Comparison of ENCODE assay signal across 8 cellular contexts in genomic region chr5:98927242-98927987, GRCh38. TPM values are rescaled to one million over a fixed set of nuclear protein-coding genes. Genes with fewer than 3 reads are reported as not detected.
A peak's percentile ranks its signal among the peaks of the same experiment; 100 is the strongest.
DNase-seq lines count a peak whose midpoint lies in the region; ATAC-seq, FAIRE-seq and TF ChIP-seq lines count a peak whose summit lies in the region.

No MANE protein-coding gene starts in this region.

- H3K18ac ChIP-seq in H9 (ENCODE audit: insufficient read length, low read depth, low read length) = no peak overlapping the region

- no peak overlapping the region for H3K14ac ChIP-seq in H9 (ENCODE audit: insufficient read depth, low read length)

- H3K27me3 ChIP-seq in GM06990 (replicated peaks; ENCODE audit: control insufficient read depth, insufficient read depth, low read length) (no peaks in the 10 kb centered on the region), H9 (ENCODE audit: insufficient read depth, low read length) (no peaks in the 10 kb centered on the region), endothelial cell of umbilical vein (ENCODE audit: control insufficient read depth in 2 of 2, insufficient read depth in 2 of 2, low read length in 2 of 2) (no peaks in the 10 kb centered on the region)

- H3K27ac Mint-ChIP-seq in H9 = peak overlapping the region; percentile 58 to 94 (median 90)
- peak overlapping the region; percentile 96 for H3K27ac Mint-ChIP-seq in activated CD8-positive, alpha-beta T cell treated with anti-CD3 and anti-CD28 coated beads, Interleukin-2, amount 10 ng/mL, durations not matched to agents 7 days and 5 days
- H3K27ac Mint-ChIP-seq in naive thymus-derived CD8-positive, alpha-beta T cell = peak overlapping the region; percentile 94 to 100 (median 96)
- peak overlapping the region; percentile 89 to 95 for H3K27ac Mint-ChIP-seq in stimulated activated naive CD8-positive, alpha-beta T cell treated with anti-CD3 and anti-CD28 coated beads, Interleukin-15, amount 100 ng/mL, for 72 hours

- H4K8ac ChIP-seq in H9 (replicated peaks; ENCODE audit: insufficient read length, low read depth, low read length) = no peak overlapping the region

- TF ChIP-seq CTCF in GM06990 (IDR thresholded peaks at IDR 0.05; ENCODE audit: insufficient read depth, low read length, poor library complexity, severe bottlenecking) (no peak), H9 (conservative IDR thresholded peaks at IDR 0.05) (no peak), endothelial cell of umbilical vein (IDR thresholded peaks at IDR 0.05; ENCODE audit: extremely low read depth in 1 of 2, insufficient read depth in 1 of 2, low read depth in 1 of 2, low read length in 2 of 2) (no peak)

- no peak overlapping the region for H4K91ac ChIP-seq in H9 (ENCODE audit: insufficient read length, low read depth, low read length)

- no peak overlapping the region for H2BK5ac ChIP-seq in H9 (ENCODE audit: insufficient read length, low read length)

- no peak overlapping the region for H2BK15ac ChIP-seq in H9 (ENCODE audit: low read depth, low read length)

- peaks cover 8% of the 10 kb centered on the region for H3K23me2 ChIP-seq in H9 (ENCODE audit: insufficient read length, low read depth, low read length, poor library complexity, severe bottlenecking)

- H3K4me1 ChIP-seq in H9 (ENCODE audit: insufficient read depth, low read length) (no peaks in the 10 kb centered on the region), endothelial cell of umbilical vein (ENCODE audit: control insufficient read depth, extremely low read depth, insufficient read depth, low read length) (peaks cover 18% of the 10 kb centered on the region)

- ATAC-seq in activated CD8-positive, alpha-beta T cell treated with anti-CD3 and anti-CD28 coated beads, Interleukin-2, amount 10 ng/mL, durations not matched to agents 7 days and 5 days = peak; percentile 6
- ATAC-seq in naive thymus-derived CD8-positive, alpha-beta T cell = peak; percentile 18 to 27
- ATAC-seq in stimulated activated naive CD8-positive, alpha-beta T cell treated with anti-CD3 and anti-CD28 coated beads, Interleukin-15, amount 100 ng/mL, for 72 hours = no peak

- no peak overlapping the region for H2AK5ac ChIP-seq in H9 (ENCODE audit: insufficient read length, low read length)

- POLR2A ChIA-PET in activated CD8-positive, alpha-beta T cell treated with anti-CD3 and anti-CD28 coated beads, Interleukin-2, amount 10 ng/mL, durations not matched to agents 7 days and 5 days (lab: Charles Lee) = interaction anchor here (1.1 to 2.4 kb wide), 3 partner anchors 9 to 23 kb away, joined by 3 to 11 read pairs (median 4); no protein-coding TSS in a partner anchor
- POLR2A ChIA-PET in endothelial cell of umbilical vein (lab: Charles Lee) = no interaction called here
- POLR2A ChIA-PET in naive thymus-derived CD8-positive, alpha-beta T cell (lab: Charles Lee) = interaction anchor here (0.9 to 4.3 kb wide), 4 partner anchors 8 to 1993 kb away, joined by 3 to 103 read pairs (median 3); no protein-coding TSS in a partner anchor

- FAIRE-seq in endothelial cell of umbilical vein (lab: Jason Lieb, UNC) = peak; percentile 92

- no peaks in the 10 kb centered on the region for H3K9me3 ChIP-seq in H9 (ENCODE audit: control insufficient read depth, low read depth, low read length)
- H3K9me3 ChIP-seq in endothelial cell of umbilical vein (replicated peaks; ENCODE audit: control insufficient read depth, insufficient read depth, low read length) = no peaks in the 10 kb centered on the region

- H2BK20ac ChIP-seq in H9 (ENCODE audit: low read depth, low read length, poor library complexity, severe bottlenecking) = no peak overlapping the region

- peak overlapping the region; percentile 84 for H3K9ac ChIP-seq in H9 (ENCODE audit: extremely low read depth, insufficient read length, low read length)
- peak overlapping the region; percentile 79 for H3K9ac ChIP-seq in endothelial cell of umbilical vein (replicated peaks; ENCODE audit: extremely low read depth, insufficient read depth, low read length)

- H4K20me1 ChIP-seq in H9 (ENCODE audit: control insufficient read depth, insufficient read depth, insufficient read length) (no peaks in the 10 kb centered on the region), endothelial cell of umbilical vein (replicated peaks; ENCODE audit: control insufficient read depth, extremely low read depth, insufficient read depth, low read length) (peaks cover 2% of the 10 kb centered on the region)

- no peak overlapping the region for H2BK12ac ChIP-seq in H9 (ENCODE audit: insufficient read length, low read depth, low read length)

- H3K9me1 ChIP-seq in endothelial cell of umbilical vein (replicated peaks; ENCODE audit: control insufficient read depth, extremely low read depth, insufficient read depth, low read length) = no peaks in the 10 kb centered on the region

- no peak overlapping the region for H4K5ac ChIP-seq in H9 (ENCODE audit: insufficient read length, low read depth, low read length)

- H3T11ph ChIP-seq in H9 (ENCODE audit: low read length) = no peak overlapping the region

- peaks cover 3% of the 10 kb centered on the region for H3K79me1 ChIP-seq in H9 (ENCODE audit: insufficient read depth, low read depth, low read length, poor library complexity, severe bottlenecking)

- H3K23ac ChIP-seq in H9 (ENCODE audit: insufficient read length, low read depth, low read length) = no peak overlapping the region

- H3K79me2 ChIP-seq in H9 (ENCODE audit: insufficient read depth, low read length) = peaks cover 16% of the 10 kb centered on the region; the same call in 1 of the 2 replicates
- H3K79me2 ChIP-seq in endothelial cell of umbilical vein (ENCODE audit: control insufficient read depth, insufficient read depth, low read length) = peaks cover 65% of the 10 kb centered on the region

- H3K4me2 ChIP-seq in H9 (ENCODE audit: insufficient read depth, insufficient read length, low read length) (peak overlapping the region; percentile 97), endothelial cell of umbilical vein (ENCODE audit: insufficient read depth, low read length) (peak overlapping the region; percentile 84)

- H3K4ac ChIP-seq in H9 (ENCODE audit: low read depth, low read length) = no peak overlapping the region

- H2BK120ac ChIP-seq in H9 (ENCODE audit: low read depth, low read length, poor library complexity, severe bottlenecking) = no peak overlapping the region

- peaks cover 12 to 38% (median 32%) of the 10 kb centered on the region in 3 experiments for H3K36me3 Mint-ChIP-seq in H9 (ENCODE audit: insufficient read depth in 1 of 3, low read depth in 3 of 3)
- peaks cover 45% of the 10 kb centered on the region for H3K36me3 Mint-ChIP-seq in activated CD8-positive, alpha-beta T cell treated with anti-CD3 and anti-CD28 coated beads, Interleukin-2, amount 10 ng/mL, durations not matched to agents 7 days and 5 days (ENCODE audit: low read depth)
- peaks cover 0 to 56% (median 21%) of the 10 kb centered on the region in 3 donors for H3K36me3 Mint-ChIP-seq in naive thymus-derived CD8-positive, alpha-beta T cell

- no peak overlapping the region for H3K27ac ChIP-seq in H9 (ENCODE audit: insufficient read length, low read depth, low read length)
- H3K27ac ChIP-seq in endothelial cell of umbilical vein (ENCODE audit: insufficient read depth, low read depth, low read length) = peak overlapping the region; percentile 67

- peak; percentile 79 for TF ChIP-seq POLR2A in endothelial cell of umbilical vein (IDR thresholded peaks at IDR 0.05; ENCODE audit: low read depth, low read length)

- DNase-seq in GM06990 (ENCODE audit: extremely low read depth, insufficient read length) = peak; percentile 31
- no peak for DNase-seq in H9
- DNase-seq in NCI-H2196 (lab: John Stamatoyannopoulos, UW; ENCODE audit: unreplicated experiment) = peak; percentile 16
- peak; percentile 57 for DNase-seq in activated CD8-positive, alpha-beta T cell treated with anti-CD3 and anti-CD28 coated beads, Interleukin-2, amount 10 ng/mL, durations not matched to agents 7 days and 5 days
- peak; percentile 84 for DNase-seq in endothelial cell of umbilical vein (ENCODE audit: low read depth, low spot score)
- peak; percentile 29 to 78 (median 69) for DNase-seq in naive thymus-derived CD8-positive, alpha-beta T cell
- peak; percentile 19 to 61 for DNase-seq in stimulated activated naive CD8-positive, alpha-beta T cell treated with anti-CD3 and anti-CD28 coated beads, Interleukin-15, amount 100 ng/mL, for 72 hours
- no peak for DNase-seq in cortex of kidney (lab: John Stamatoyannopoulos, UW)

- TSS peak; percentile 41 for BruUV-seq in endothelial cell of umbilical vein (replicated peaks; lab: Mats Ljungman, UMichigan)

- no peak overlapping the region for H3K56ac ChIP-seq in H9 (ENCODE audit: insufficient read length, low read depth, low read length)

- dilution Hi-C loops in endothelial cell of umbilical vein (cut with MboI; ENCODE audit: extremely low pct_ligation_motif_present, low sequenced_read_pairs) = no loop called here

- H3K4me3 ChIP-seq in GM06990 (replicated peaks; ENCODE audit: low read depth, low read length) (peak overlapping the region; percentile 99), endothelial cell of umbilical vein (replicated peaks in 1 of 3; ENCODE audit: insufficient read depth in 1 of 3, low read depth in 1 of 3, low read length in 3 of 3) (peak overlapping the region; percentile 63 to 86 (median 81))

- no peaks in the 10 kb centered on the region for H3K27me3 Mint-ChIP-seq in H9 (ENCODE audit: low read depth)
- H3K27me3 Mint-ChIP-seq in activated CD8-positive, alpha-beta T cell treated with anti-CD3 and anti-CD28 coated beads, Interleukin-2, amount 10 ng/mL, durations not matched to agents 7 days and 5 days (ENCODE audit: low read depth) = no peaks in the 10 kb centered on the region
- H3K27me3 Mint-ChIP-seq in naive thymus-derived CD8-positive, alpha-beta T cell = peaks cover 0 to 5% (median 0%) of the 10 kb centered on the region in 5 donors
- H3K27me3 Mint-ChIP-seq in stimulated activated naive CD8-positive, alpha-beta T cell treated with anti-CD3 and anti-CD28 coated beads, Interleukin-15, amount 100 ng/mL, for 72 hours = no peaks in the 10 kb centered on the region

- peaks cover 18% of the 10 kb centered on the region in 2 experiments for H3K4me1 Mint-ChIP-seq in H9
- peaks cover 48% of the 10 kb centered on the region for H3K4me1 Mint-ChIP-seq in activated CD8-positive, alpha-beta T cell treated with anti-CD3 and anti-CD28 coated beads, Interleukin-2, amount 10 ng/mL, durations not matched to agents 7 days and 5 days (ENCODE audit: low read depth)
- H3K4me1 Mint-ChIP-seq in naive thymus-derived CD8-positive, alpha-beta T cell = peaks cover 10 to 76% (median 59%) of the 10 kb centered on the region in 4 donors
- peaks cover 33% of the 10 kb centered on the region for H3K4me1 Mint-ChIP-seq in stimulated activated naive CD8-positive, alpha-beta T cell treated with anti-CD3 and anti-CD28 coated beads, Interleukin-15, amount 100 ng/mL, for 72 hours

- peak overlapping the region; percentile 87 to 92 for H3K4me3 Mint-ChIP-seq in H9
- peak overlapping the region; percentile 95 for H3K4me3 Mint-ChIP-seq in activated CD8-positive, alpha-beta T cell treated with anti-CD3 and anti-CD28 coated beads, Interleukin-2, amount 10 ng/mL, durations not matched to agents 7 days and 5 days
- H3K4me3 Mint-ChIP-seq in naive thymus-derived CD8-positive, alpha-beta T cell = peak overlapping the region; percentile 82 to 99 (median 97)
- peak overlapping the region; percentile 85 to 98 for H3K4me3 Mint-ChIP-seq in stimulated activated naive CD8-positive, alpha-beta T cell treated with anti-CD3 and anti-CD28 coated beads, Interleukin-15, amount 100 ng/mL, for 72 hours

- H3K36me3 ChIP-seq in GM06990 (ENCODE audit: control insufficient read depth, insufficient read depth, low read length) (peaks cover 3% of the 10 kb centered on the region), endothelial cell of umbilical vein (ENCODE audit: control insufficient read depth in 2 of 2, extremely low read depth in 1 of 2, insufficient read depth in 2 of 2, low read length in 2 of 2) (peaks cover 4 to 5% of the 10 kb centered on the region in 2 experiments)

- no peak overlapping the region for H2AFZ ChIP-seq in H9 (ENCODE audit: low read length)
- H2AFZ ChIP-seq in endothelial cell of umbilical vein (ENCODE audit: low read depth, low read length) = peak overlapping the region; percentile 21

- CTCF ChIA-PET in activated CD8-positive, alpha-beta T cell treated with anti-CD3 and anti-CD28 coated beads, Interleukin-2, amount 10 ng/mL, durations not matched to agents 7 days and 5 days (lab: Charles Lee) = interaction anchor here (1.0 to 1.1 kb wide), 2 partner anchors 20 to 22 kb away, joined by 3 read pairs; no protein-coding TSS in a partner anchor
- CTCF ChIA-PET in endothelial cell of umbilical vein (lab: Charles Lee) = interaction anchor here (0.6 to 1.5 kb wide), 5 partner anchors 14 to 133 kb away, joined by 3 to 5 read pairs (median 3); no protein-coding TSS in a partner anchor

- intact Hi-C loops in endothelial cell of umbilical vein (cut with micrococcal nuclease) = loop anchor here (1.0 kb wide), 1 partner anchor 21 kb away; no protein-coding TSS in a partner anchor

- no peaks in the 10 kb centered on the region for H3K9me3 Mint-ChIP-seq in H9
- no peaks in the 10 kb centered on the region for H3K9me3 Mint-ChIP-seq in activated CD8-positive, alpha-beta T cell treated with anti-CD3 and anti-CD28 coated beads, Interleukin-2, amount 10 ng/mL, durations not matched to agents 7 days and 5 days (ENCODE audit: insufficient read depth)
- H3K9me3 Mint-ChIP-seq in naive thymus-derived CD8-positive, alpha-beta T cell = peaks cover 0 to 3% (median 0%) of the 10 kb centered on the region in 9 donors
- H3K9me3 Mint-ChIP-seq in stimulated activated naive CD8-positive, alpha-beta T cell treated with anti-CD3 and anti-CD28 coated beads, Interleukin-15, amount 100 ng/mL, for 72 hours = no peaks in the 10 kb centered on the region

- no CpG with 5 or more reads among the region's 14 CpGs for WGBS in H9 (ENCODE audit: extremely low coverage, insufficient read length, low lambda C conversion rate)

RNA-seq across cellular contexts. Expression of gene CHD1, which starts 1.4 kb away (rescaled TPM):
- 62.7 and 63.5 TPM in 2 replicates for total RNA-seq in H9 (2021)
- 10 to 100 TPM; 44.5 to 46.0 TPM for total RNA-seq in activated CD8-positive, alpha-beta T cell treated with anti-CD3 and anti-CD28 coated beads, Interleukin-2, amount 10 ng/mL, durations not matched to agents 7 days and 5 days
- 44.3 and 48.9 TPM in 2 replicates for total RNA-seq in endothelial cell of umbilical vein
- polyA plus RNA-seq in endothelial cell of umbilical vein = 12.0 and 16.2 TPM in 2 replicates
- polyA plus RNA-seq in endothelial cell of umbilical vein (2011; cell fraction: cytosol; rRNA removed) = 17.4 and 18.3 TPM in 2 replicates
- polyA plus RNA-seq in endothelial cell of umbilical vein (2011; cell fraction: nucleus; rRNA removed) = 95.4 and 102 TPM in 2 replicates
- polyA plus RNA-seq in endothelial cell of umbilical vein (2012) = 23.1 and 28.5 TPM in 2 replicates
- 30.7 and 33.0 TPM in 2 replicates for polyA minus RNA-seq in endothelial cell of umbilical vein
- 27.8 TPM for polyA minus RNA-seq in endothelial cell of umbilical vein (2011; cell fraction: cytosol; rRNA and poly(A)+ RNA removed)
- 78.7 and 123 TPM in 2 replicates for polyA minus RNA-seq in endothelial cell of umbilical vein (2011; cell fraction: nucleus; rRNA and poly(A)+ RNA removed)
- total RNA-seq in naive thymus-derived CD8-positive, alpha-beta T cell = 10 to 100 TPM; 89.2 to 97.5 TPM
- polyA plus RNA-seq in naive thymus-derived CD8-positive, alpha-beta T cell = 1 to 10 TPM; 8.6 to 9.4 (median 9.0) TPM

Comparison
In these comparisons a context has a peak if more than half of its experiments do, and no peak if none do; other contexts are left out.
1. DNase-seq: peak in GM06990 (single experiment), NCI-H2196 (single experiment), activated CD8-positive, alpha-beta T cell treated with anti-CD3 and anti-CD28 coated beads, Interleukin-2, amount 10 ng/mL, durations not matched to agents 7 days and 5 days (single experiment), endothelial cell of umbilical vein (single experiment), naive thymus-derived CD8-positive, alpha-beta T cell (10 of 10) and stimulated activated naive CD8-positive, alpha-beta T cell treated with anti-CD3 and anti-CD28 coated beads, Interleukin-15, amount 100 ng/mL, for 72 hours (2 of 2); none in H9 (single experiment) and cortex of kidney (single experiment).
2. Peak in every context shown above with its lines, with median percentiles within 50 percentile points of each other: H3K27ac Mint-ChIP-seq and H3K4me3 Mint-ChIP-seq.